Comparison of ENCODE assay signal across 1 cellular context in the genomic region with DNA sequence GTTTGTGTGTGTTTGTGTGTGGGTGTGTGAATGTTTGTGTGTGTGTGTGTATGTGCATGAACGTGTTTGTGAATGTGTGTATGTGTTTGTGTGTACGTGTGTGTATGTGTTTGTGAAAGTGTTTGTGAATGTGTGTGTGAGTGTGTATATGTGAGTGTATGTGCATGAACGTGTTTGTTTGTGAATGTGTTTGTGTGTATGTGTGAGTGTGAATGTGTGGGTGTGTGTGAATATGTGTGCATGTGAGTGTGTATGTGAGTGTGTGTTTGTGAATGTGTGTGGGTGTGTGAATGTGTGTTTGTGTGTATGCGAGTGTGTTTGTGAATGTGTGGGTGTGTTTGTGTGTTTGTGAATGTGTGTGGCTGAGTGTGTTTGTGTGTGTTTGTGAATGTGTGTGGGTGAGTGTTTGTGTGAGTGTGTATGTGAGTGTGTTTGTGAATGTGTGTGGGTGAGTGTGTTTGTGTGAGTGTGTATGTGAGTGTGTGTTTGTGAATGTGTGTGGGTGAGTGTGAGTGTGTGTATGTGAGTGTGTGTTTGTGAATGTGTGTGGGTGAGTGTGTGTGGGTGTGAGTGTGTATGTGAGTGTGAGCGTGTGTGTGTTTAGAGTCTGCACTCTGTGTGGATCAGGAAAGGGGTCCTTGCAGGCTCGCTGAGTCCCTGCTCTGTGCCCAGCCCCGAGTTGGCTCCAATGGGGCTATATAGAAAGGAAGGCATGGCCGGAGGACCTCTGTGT.
TF ChIP-seq lines count a peak whose summit lies in the region.

No MANE protein-coding gene starts in this region.

TF ChIP-seq in GM12878, 131 proteins besides CTCF, POLR2A, EP300 and RAD21:
- TF ChIP-seq, protein P1, sequence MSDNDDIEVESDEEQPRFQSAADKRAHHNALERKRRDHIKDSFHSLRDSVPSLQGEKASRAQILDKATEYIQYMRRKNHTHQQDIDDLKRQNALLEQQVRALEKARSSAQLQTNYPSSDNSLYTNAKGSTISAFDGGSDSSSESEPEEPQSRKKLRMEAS (IDR thresholded peaks at IDR 0.05; ENCODE audit: low read depth, low read length): no peak
- TF ChIP-seq IKZF1 (conservative IDR thresholded peaks at IDR 0.05) (no peak), WRNIP1 (IDR thresholded peaks at IDR 0.05; ENCODE audit: borderline replicate concordance, low read depth, low read length) (peak; percentile 44; the same call in 1 of the 2 replicates), MTA3 (IDR thresholded peaks at IDR 0.05; ENCODE audit: borderline replicate concordance, low read length) (0 out of 2 replicates have a peak, but pooled peaks have one; percentile 49), HDGF (IDR thresholded peaks at IDR 0.05) (0 out of 2 replicates have a peak, but pooled peaks have one; percentile 11), CHD1 (IDR thresholded peaks at IDR 0.05; ENCODE audit: low read depth, low read length) (no peak), PAX5 (IDR thresholded peaks at IDR 0.05; ENCODE audit: borderline replicate concordance, low read depth, low read length) (peak; percentile 26; the same call in 1 of the 2 replicates), ATF7 (IDR thresholded peaks at IDR 0.05; ENCODE audit: low read depth) (no peak), SMARCA5 (IDR thresholded peaks at IDR 0.05) (no peak), BMI1 (IDR thresholded peaks at IDR 0.05; ENCODE audit: borderline replicate concordance) (0 out of 2 replicates have a peak, but pooled peaks have one; percentile 27), BACH1 (IDR thresholded peaks at IDR 0.05; ENCODE audit: borderline replicate concordance) (no peak), NFIC (IDR thresholded peaks at IDR 0.05; ENCODE audit: low read depth, low read length) (no peak), YBX1 (IDR thresholded peaks at IDR 0.05) (no peak)
- TF ChIP-seq, protein P2, sequence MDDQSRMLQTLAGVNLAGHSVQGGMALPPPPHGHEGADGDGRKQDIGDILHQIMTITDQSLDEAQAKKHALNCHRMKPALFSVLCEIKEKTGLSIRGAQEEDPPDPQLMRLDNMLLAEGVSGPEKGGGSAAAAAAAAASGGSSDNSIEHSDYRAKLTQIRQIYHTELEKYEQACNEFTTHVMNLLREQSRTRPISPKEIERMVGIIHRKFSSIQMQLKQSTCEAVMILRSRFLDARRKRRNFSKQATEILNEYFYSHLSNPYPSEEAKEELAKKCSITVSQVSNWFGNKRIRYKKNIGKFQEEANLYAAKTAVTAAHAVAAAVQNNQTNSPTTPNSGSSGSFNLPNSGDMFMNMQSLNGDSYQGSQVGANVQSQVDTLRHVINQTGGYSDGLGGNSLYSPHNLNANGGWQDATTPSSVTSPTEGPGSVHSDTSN (IDR thresholded peaks at IDR 0.05; ENCODE audit: insufficient replicate concordance, low read depth, low read length): peak; percentile 10
- TF ChIP-seq, protein P3, sequence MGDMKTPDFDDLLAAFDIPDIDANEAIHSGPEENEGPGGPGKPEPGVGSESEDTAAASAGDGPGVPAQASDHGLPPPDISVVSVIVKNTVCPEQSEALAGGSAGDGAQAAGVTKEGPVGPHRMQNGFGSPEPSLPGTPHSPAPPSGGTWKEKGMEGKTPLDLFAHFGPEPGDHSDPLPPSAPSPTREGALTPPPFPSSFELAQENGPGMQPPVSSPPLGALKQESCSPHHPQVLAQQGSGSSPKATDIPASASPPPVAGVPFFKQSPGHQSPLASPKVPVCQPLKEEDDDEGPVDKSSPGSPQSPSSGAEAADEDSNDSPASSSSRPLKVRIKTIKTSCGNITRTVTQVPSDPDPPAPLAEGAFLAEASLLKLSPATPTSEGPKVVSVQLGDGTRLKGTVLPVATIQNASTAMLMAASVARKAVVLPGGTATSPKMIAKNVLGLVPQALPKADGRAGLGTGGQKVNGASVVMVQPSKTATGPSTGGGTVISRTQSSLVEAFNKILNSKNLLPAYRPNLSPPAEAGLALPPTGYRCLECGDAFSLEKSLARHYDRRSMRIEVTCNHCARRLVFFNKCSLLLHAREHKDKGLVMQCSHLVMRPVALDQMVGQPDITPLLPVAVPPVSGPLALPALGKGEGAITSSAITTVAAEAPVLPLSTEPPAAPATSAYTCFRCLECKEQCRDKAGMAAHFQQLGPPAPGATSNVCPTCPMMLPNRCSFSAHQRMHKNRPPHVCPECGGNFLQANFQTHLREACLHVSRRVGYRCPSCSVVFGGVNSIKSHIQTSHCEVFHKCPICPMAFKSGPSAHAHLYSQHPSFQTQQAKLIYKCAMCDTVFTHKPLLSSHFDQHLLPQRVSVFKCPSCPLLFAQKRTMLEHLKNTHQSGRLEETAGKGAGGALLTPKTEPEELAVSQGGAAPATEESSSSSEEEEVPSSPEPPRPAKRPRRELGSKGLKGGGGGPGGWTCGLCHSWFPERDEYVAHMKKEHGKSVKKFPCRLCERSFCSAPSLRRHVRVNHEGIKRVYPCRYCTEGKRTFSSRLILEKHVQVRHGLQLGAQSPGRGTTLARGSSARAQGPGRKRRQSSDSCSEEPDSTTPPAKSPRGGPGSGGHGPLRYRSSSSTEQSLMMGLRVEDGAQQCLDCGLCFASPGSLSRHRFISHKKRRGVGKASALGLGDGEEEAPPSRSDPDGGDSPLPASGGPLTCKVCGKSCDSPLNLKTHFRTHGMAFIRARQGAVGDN (IDR thresholded peaks at IDR 0.05): no peak
- TF ChIP-seq, protein P4, sequence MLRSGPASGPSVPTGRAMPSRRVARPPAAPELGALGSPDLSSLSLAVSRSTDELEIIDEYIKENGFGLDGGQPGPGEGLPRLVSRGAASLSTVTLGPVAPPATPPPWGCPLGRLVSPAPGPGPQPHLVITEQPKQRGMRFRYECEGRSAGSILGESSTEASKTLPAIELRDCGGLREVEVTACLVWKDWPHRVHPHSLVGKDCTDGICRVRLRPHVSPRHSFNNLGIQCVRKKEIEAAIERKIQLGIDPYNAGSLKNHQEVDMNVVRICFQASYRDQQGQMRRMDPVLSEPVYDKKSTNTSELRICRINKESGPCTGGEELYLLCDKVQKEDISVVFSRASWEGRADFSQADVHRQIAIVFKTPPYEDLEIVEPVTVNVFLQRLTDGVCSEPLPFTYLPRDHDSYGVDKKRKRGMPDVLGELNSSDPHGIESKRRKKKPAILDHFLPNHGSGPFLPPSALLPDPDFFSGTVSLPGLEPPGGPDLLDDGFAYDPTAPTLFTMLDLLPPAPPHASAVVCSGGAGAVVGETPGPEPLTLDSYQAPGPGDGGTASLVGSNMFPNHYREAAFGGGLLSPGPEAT (IDR thresholded peaks at IDR 0.05; ENCODE audit: low read depth): no peak
- TF ChIP-seq, protein P5, sequence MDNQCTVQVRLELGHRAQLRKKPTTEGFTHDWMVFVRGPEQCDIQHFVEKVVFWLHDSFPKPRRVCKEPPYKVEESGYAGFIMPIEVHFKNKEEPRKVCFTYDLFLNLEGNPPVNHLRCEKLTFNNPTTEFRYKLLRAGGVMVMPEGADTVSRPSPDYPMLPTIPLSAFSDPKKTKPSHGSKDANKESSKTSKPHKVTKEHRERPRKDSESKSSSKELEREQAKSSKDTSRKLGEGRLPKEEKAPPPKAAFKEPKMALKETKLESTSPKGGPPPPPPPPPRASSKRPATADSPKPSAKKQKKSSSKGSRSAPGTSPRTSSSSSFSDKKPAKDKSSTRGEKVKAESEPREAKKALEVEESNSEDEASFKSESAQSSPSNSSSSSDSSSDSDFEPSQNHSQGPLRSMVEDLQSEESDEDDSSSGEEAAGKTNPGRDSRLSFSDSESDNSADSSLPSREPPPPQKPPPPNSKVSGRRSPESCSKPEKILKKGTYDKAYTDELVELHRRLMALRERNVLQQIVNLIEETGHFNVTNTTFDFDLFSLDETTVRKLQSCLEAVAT (IDR thresholded peaks at IDR 0.05): 0 out of 2 replicates have a peak, but pooled peaks have one; percentile 19
- TF ChIP-seq, protein P6, sequence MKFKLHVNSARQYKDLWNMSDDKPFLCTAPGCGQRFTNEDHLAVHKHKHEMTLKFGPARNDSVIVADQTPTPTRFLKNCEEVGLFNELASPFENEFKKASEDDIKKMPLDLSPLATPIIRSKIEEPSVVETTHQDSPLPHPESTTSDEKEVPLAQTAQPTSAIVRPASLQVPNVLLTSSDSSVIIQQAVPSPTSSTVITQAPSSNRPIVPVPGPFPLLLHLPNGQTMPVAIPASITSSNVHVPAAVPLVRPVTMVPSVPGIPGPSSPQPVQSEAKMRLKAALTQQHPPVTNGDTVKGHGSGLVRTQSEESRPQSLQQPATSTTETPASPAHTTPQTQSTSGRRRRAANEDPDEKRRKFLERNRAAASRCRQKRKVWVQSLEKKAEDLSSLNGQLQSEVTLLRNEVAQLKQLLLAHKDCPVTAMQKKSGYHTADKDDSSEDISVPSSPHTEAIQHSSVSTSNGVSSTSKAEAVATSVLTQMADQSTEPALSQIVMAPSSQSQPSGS (IDR thresholded peaks at IDR 0.05; ENCODE audit: low read length): no peak
